ENCODE assay signal across 1 cellular context in genomic region chr9:130693426-130694191, GRCh38.
A peak's percentile ranks its signal among the peaks of the same experiment; 100 is the strongest.
TF ChIP-seq lines count a peak whose summit lies in the region.

EXOSC2 (plus strand) TSS chr9:130693780; CDS start chr9:130693792, 12 bp downstream.

TF ChIP-seq in K562, 482 proteins besides CTCF, POLR2A, EP300 and RAD21 (continued from another document and continues in another):
- TF ChIP-seq CHAMP1 (IDR thresholded peaks at IDR 0.05) (no peak), SMAD4 (CRISPR knock-in tag; conservative IDR thresholded peaks at IDR 0.05) (peak; percentile 37; the same call in 1 of the 2 replicates), FOXK1 (CRISPR knock-in tag; IDR thresholded peaks at IDR 0.05; ENCODE audit: borderline replicate concordance) (peak; percentile 99), PHTF2 (CRISPR knock-in tag; IDR thresholded peaks at IDR 0.05) (no peak), ETS1 (conservative IDR thresholded peaks at IDR 0.05; ENCODE audit: control insufficient read depth, low read depth, low read length) (peak; percentile 74), ZHX1 (conservative IDR thresholded peaks at IDR 0.05; ENCODE audit: low read length) (0 out of 2 replicates have a peak, but pooled peaks have one; percentile 29), MTA3 (IDR thresholded peaks at IDR 0.05; ENCODE audit: borderline replicate concordance) (peak; percentile 39; the same call in 1 of the 2 replicates), PHF8 (IDR thresholded peaks at IDR 0.05; ENCODE audit: borderline replicate concordance, low read length) (peak; percentile 97), CHD2 (IDR thresholded peaks at IDR 0.05; ENCODE audit: low read depth, low read length) (peak; percentile 62; the same call in 1 of the 2 replicates), ZNF764 (CRISPR knock-in tag; IDR thresholded peaks at IDR 0.05; ENCODE audit: low read depth) (no peak), ZNF197 (CRISPR knock-in tag; IDR thresholded peaks at IDR 0.05; ENCODE audit: low read depth) (peak; percentile 64; the same call in 1 of the 2 replicates), ZNF217 (CRISPR knock-in tag; IDR thresholded peaks at IDR 0.05) (no peak), POLR2G (IDR thresholded peaks at IDR 0.05; ENCODE audit: low read depth, low read length) (peak; percentile 89), ATF4 (CRISPR knock-in tag; IDR thresholded peaks at IDR 0.05) (no peak), SMC3 (conservative IDR thresholded peaks at IDR 0.05; ENCODE audit: insufficient read depth, low read depth, low read length) (no peak), POLR2B (IDR thresholded peaks at IDR 0.05; ENCODE audit: low read depth, partially characterized antibody) (peak; percentile 94), PPARD (CRISPR knock-in tag; IDR thresholded peaks at IDR 0.05) (no peak), NFYB (IDR thresholded peaks at IDR 0.05; ENCODE audit: extremely low read depth, insufficient read length) (peak; percentile 74), MEF2D (tag; conservative IDR thresholded peaks at IDR 0.05; ENCODE audit: low read depth) (no peak), PHF20 (IDR thresholded peaks at IDR 0.05; ENCODE audit: partially characterized antibody) (peak; percentile 77), NONO (IDR thresholded peaks at IDR 0.05; ENCODE audit: low read depth in 2 of 2, low read length in 1 of 2) (no peak), ARID4B (CRISPR knock-in tag; IDR thresholded peaks at IDR 0.05) (peak; percentile 75; the same call in 1 of the 2 replicates), XRCC5 (IDR thresholded peaks at IDR 0.05; ENCODE audit: low read depth, low read length) (no peak), MED1 (CRISPR knock-in tag; IDR thresholded peaks at IDR 0.05; ENCODE audit: borderline replicate concordance) (no peak), ELF2 (CRISPR knock-in tag; IDR thresholded peaks at IDR 0.05) (no peak), TCF15 (CRISPR knock-in tag; IDR thresholded peaks at IDR 0.05) (no peak), MAFG (tag; conservative IDR thresholded peaks at IDR 0.05) (no peak), TAF7 (tag; IDR thresholded peaks at IDR 0.05) (peak; percentile 86), PML (IDR thresholded peaks at IDR 0.05; ENCODE audit: low read length) (peak; percentile 84), MCM3 (IDR thresholded peaks at IDR 0.05) (no peak), CREB1 (IDR thresholded peaks at IDR 0.05) (peak; percentile 31; the same call in 1 of the 2 replicates), CREB1 (CRISPR knock-in tag; IDR thresholded peaks at IDR 0.05) (peak; percentile 47; the same call in 1 of the 2 replicates), TFAP4 (CRISPR knock-in tag; IDR thresholded peaks at IDR 0.05; ENCODE audit: borderline replicate concordance) (peak; percentile 68; the same call in 1 of the 2 replicates), ARID2 (IDR thresholded peaks at IDR 0.05) (no peak), C11orf30 (IDR thresholded peaks at IDR 0.05; ENCODE audit: low read depth) (peak; percentile 84), ZNF766 (CRISPR knock-in tag; conservative IDR thresholded peaks at IDR 0.05) (peak; percentile 91), CBFB (CRISPR knock-in tag; IDR thresholded peaks at IDR 0.05) (peak; percentile 34; the same call in 1 of the 2 replicates), ZNF592 (IDR thresholded peaks at IDR 0.05) (peak; percentile 67), STAT6 (CRISPR knock-in tag; IDR thresholded peaks at IDR 0.05) (no peak), ZNF184 (CRISPR knock-in tag; IDR thresholded peaks at IDR 0.05) (no peak), ETV5 (CRISPR knock-in tag; IDR thresholded peaks at IDR 0.05; ENCODE audit: low read depth) (peak; percentile 57; the same call in 1 of the 2 replicates), RNF2 (IDR thresholded peaks at IDR 0.05) (peak; percentile 51; the same call in 1 of the 2 replicates)
